16 cellular contexts compared by ENCODE assay signal in genomic region chr15:25087137-25087536, GRCh38.
"Had no signal": no experiment of that assay in that cellular context is flagged by ENCODE, and none has a peak within 500 bp of the region (broad histone marks: within the 10 kb centered on the region; RNA-seq: fewer than 3 reads in every experiment).

No MANE protein-coding gene starts in this region.

- H3K9me3 ChIP-seq: neutrophil had no signal

- DNase-seq: cerebellar nuclear complex; dermis blood vessel endothelial cell; erythroblast; foreskin keratinocyte; left colon; mammary epithelial cell; mucosa of descending colon; naive thymus-derived CD8-positive, alpha-beta T cell; small intestine; stimulated activated CD4-positive, alpha-beta T cell treated with anti-CD3 and anti-CD28 coated beads, Interleukin-2, amount 100 ng/mL, for 48 hours; stimulated activated naive CD4-positive, alpha-beta T cell treated with Interleukin-2 at 50 U/mL for 16 hours; upper lobe of right lung had no signal

- H3K4me1 ChIP-seq: foreskin keratinocyte, right atrium auricular region, tibial artery, upper lobe of right lung had no signal

- H3K4me3 ChIP-seq: hepatocyte, mucosa of descending colon, right atrium auricular region, tibial artery, upper lobe of right lung had no signal

- ATAC-seq: foreskin keratinocyte; left colon; mucosa of descending colon; naive thymus-derived CD8-positive, alpha-beta T cell; upper lobe of right lung had no signal

- H3K27me3 Mint-ChIP-seq: naive thymus-derived CD8-positive, alpha-beta T cell had no signal

- H3K4me3 Mint-ChIP-seq: naive thymus-derived CD8-positive, alpha-beta T cell had no signal

- H3K27me3 ChIP-seq: foreskin keratinocyte, hepatocyte, neutrophil, right atrium auricular region, tibial artery, upper lobe of right lung had no signal

- H3K4me1 Mint-ChIP-seq: naive thymus-derived CD8-positive, alpha-beta T cell had no signal

- H3K27ac Mint-ChIP-seq: naive thymus-derived CD8-positive, alpha-beta T cell had no signal

- H3K27ac ChIP-seq: foreskin keratinocyte, hepatocyte, neutrophil, right atrium auricular region, tibial artery, upper lobe of right lung had no signal

- H3K36me3 ChIP-seq: neutrophil had no signal
